In the genomic region with DNA sequence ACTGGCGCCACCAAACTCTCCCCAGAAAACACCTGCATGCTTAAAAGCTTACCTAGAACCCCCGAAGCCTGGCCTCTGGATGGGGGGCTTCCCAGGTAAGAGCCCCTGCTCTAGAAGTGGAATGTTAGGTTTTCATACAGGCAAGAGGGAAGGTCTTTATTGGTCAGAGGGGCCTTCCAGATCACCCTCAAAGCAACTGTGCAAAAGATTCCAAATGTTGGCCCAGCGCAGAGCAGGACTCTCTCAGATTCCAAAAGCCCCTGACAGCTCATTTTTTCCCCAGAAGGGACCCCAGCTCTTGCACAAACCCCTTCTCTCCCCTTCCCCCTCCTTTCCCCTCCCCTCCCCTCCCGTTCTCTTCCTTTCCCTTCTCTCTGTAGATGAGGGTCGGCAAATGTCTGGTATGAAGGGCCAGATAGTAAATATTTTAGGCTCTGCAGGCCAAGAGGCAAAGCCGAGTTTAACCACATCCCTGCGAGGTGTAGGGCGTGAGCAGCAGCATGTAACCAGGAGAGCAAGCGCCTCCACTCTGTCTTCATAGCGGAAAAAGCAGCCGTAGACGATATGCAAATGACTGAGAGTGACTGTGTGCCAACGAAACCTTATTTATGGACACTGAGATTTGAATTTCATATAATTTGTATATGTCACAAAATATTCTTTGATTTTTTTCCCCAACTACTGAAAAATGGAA, we compare ENCODE assay signal across 8 cellular contexts.
DNase-seq lines count a peak whose midpoint lies in the region; ATAC-seq and TF ChIP-seq lines count a peak whose summit lies in the region.

No MANE protein-coding gene starts in this region.

- H3K4me3 ChIP-seq in MM.1S (ENCODE audit: low read length) (peak overlapping the region; percentile 48), right atrium auricular region (no peak overlapping the region)

- POLR2A ChIA-PET in GM10248 (lab: Yijun Ruan, JAX), result interaction anchor here (0.8 to 1.4 kb wide), 3 partner anchors 13 to 33 kb away, joined by 3 to 4 read pairs (median 3); no protein-coding TSS in a partner anchor

- no peaks in the 10 kb centered on the region for H3K9me3 ChIP-seq in MM.1S (replicated peaks; ENCODE audit: insufficient read depth, low read length)
- H3K9me3 ChIP-seq in right atrium auricular region, result no peaks in the 10 kb centered on the region

- H3K4me1 ChIP-seq in MM.1S (ENCODE audit: low read length), result peaks cover 29% of the 10 kb centered on the region
- H3K4me1 ChIP-seq in right atrium auricular region, result peaks cover 0 to 60% of the 10 kb centered on the region in 2 donors

- peak overlapping the region; percentile 66 for H3K9ac ChIP-seq in MM.1S (ENCODE audit: low read length)

- peak overlapping the region; percentile 61 for H3K4me2 ChIP-seq in MM.1S (ENCODE audit: low read depth, low read length)

- H3K27ac Mint-ChIP-seq in stimulated activated effector memory CD8-positive, alpha-beta T cell treated with anti-CD3 and anti-CD28 coated beads, Interleukin-12 subunit alpha, Interleukin-12 subunit beta, amount 100 ng/mL, for 72 hours, result peak overlapping the region; percentile 99

- H3K36me3 ChIP-seq in MM.1S (replicated peaks; ENCODE audit: insufficient read depth, low read length), result no peaks in the 10 kb centered on the region
- no peaks in the 10 kb centered on the region for H3K36me3 ChIP-seq in right atrium auricular region

- no peaks in the 10 kb centered on the region for H3K9me2 ChIP-seq in MM.1S (replicated peaks; ENCODE audit: insufficient read depth, low read length)

- peak overlapping the region; percentile 93 for H3K4me3 Mint-ChIP-seq in stimulated activated effector memory CD8-positive, alpha-beta T cell treated with anti-CD3 and anti-CD28 coated beads, Interleukin-12 subunit alpha, Interleukin-12 subunit beta, amount 100 ng/mL, for 72 hours

- H2AFZ ChIP-seq in MM.1S (ENCODE audit: low read length), result peak overlapping the region; percentile 35

- no peaks in the 10 kb centered on the region for H3K9me3 Mint-ChIP-seq in stimulated activated effector memory CD8-positive, alpha-beta T cell treated with anti-CD3 and anti-CD28 coated beads, Interleukin-12 subunit alpha, Interleukin-12 subunit beta, amount 100 ng/mL, for 72 hours

- TF ChIP-seq CTCF in GM10248 (IDR thresholded peaks at IDR 0.05; ENCODE audit: control extremely low read depth, extremely low read depth, low read depth, missing control alignments) (no peak), MM.1S (IDR thresholded peaks at IDR 0.05; ENCODE audit: low read length) (no peak), right atrium auricular region (IDR thresholded peaks at IDR 0.05) (no peak)

- H3K27me3 ChIP-seq in MM.1S (replicated peaks; ENCODE audit: insufficient read depth, low read length), result no peaks in the 10 kb centered on the region
- H3K27me3 ChIP-seq in right atrium auricular region, result no peaks in the 10 kb centered on the region

- peaks cover 59% of the 10 kb centered on the region for H3K36me3 Mint-ChIP-seq in stimulated activated effector memory CD8-positive, alpha-beta T cell treated with anti-CD3 and anti-CD28 coated beads, Interleukin-12 subunit alpha, Interleukin-12 subunit beta, amount 100 ng/mL, for 72 hours

- H3K4me1 Mint-ChIP-seq in stimulated activated effector memory CD8-positive, alpha-beta T cell treated with anti-CD3 and anti-CD28 coated beads, Interleukin-12 subunit alpha, Interleukin-12 subunit beta, amount 100 ng/mL, for 72 hours, result peaks cover 92% of the 10 kb centered on the region

- H3K27ac ChIP-seq in MM.1S (ENCODE audit: low read length) (peak overlapping the region; percentile 84), right atrium auricular region (no peak overlapping the region)

- DNase-seq in GM10248 (ENCODE audit: extremely low spot score) (peak; percentile 82), MM.1S (peak; percentile 85), right atrium auricular region (ENCODE audit: low spot score) (peak; percentile 58), DMS114 treated with DMSO at 0.1 percent for 48 hours (lab: John Stamatoyannopoulos, UW; ENCODE audit: unreplicated experiment) (no peak), OCI-M2 (lab: John Stamatoyannopoulos, UW; ENCODE audit: unreplicated experiment) (no peak)
- peak; percentile 46 for DNase-seq in activated CD8-positive, alpha-beta memory T cell treated with anti-CD3 and anti-CD28 coated beads, Interleukin-2, amount 50 U/mL, for 4 hours
- peak in 1 of 2 donors; percentile 73 for DNase-seq in stimulated activated effector memory CD8-positive, alpha-beta T cell treated with anti-CD3 and anti-CD28 coated beads, Interleukin-12 subunit alpha, Interleukin-12 subunit beta, amount 100 ng/mL, for 72 hours (ENCODE audit: low spot score in 2 of 2)

- H3K79me2 ChIP-seq in MM.1S (ENCODE audit: low read length), result peaks cover 15% of the 10 kb centered on the region

- CTCF ChIA-PET in GM10248 (lab: Yijun Ruan, JAX), result interaction anchor here (0.8 to 8.3 kb wide), 4 partner anchors 13 to 26 kb away, joined by 3 to 46 read pairs (median 5); no protein-coding TSS in a partner anchor

- H4K20me1 ChIP-seq in MM.1S (ENCODE audit: insufficient read depth, low read length), result no peaks in the 10 kb centered on the region

- peaks cover 15% of the 10 kb centered on the region for H3F3A ChIP-seq in MM.1S (ENCODE audit: insufficient read depth, low read length)

- ATAC-seq in GM21717 (IDR thresholded peaks at IDR 0.05; ENCODE audit: unreplicated experiment), result peak; percentile 53
- peak; percentile 82 for ATAC-seq in stimulated activated effector memory CD8-positive, alpha-beta T cell treated with anti-CD3 and anti-CD28 coated beads, Interleukin-12 subunit alpha, Interleukin-12 subunit beta, amount 100 ng/mL, for 72 hours

Comparison
In these comparisons a context has a peak if more than half of its experiments do, and no peak if none do; other contexts are left out.
1. DNase-seq: peak in GM10248 (single experiment), MM.1S (single experiment), activated CD8-positive, alpha-beta memory T cell treated with anti-CD3 and anti-CD28 coated beads, Interleukin-2, amount 50 U/mL, for 4 hours (single experiment) and right atrium auricular region (single experiment); none in DMS114 treated with DMSO at 0.1 percent for 48 hours (single experiment) and OCI-M2 (single experiment).